ENCODE assay signal across 8 cellular contexts in genomic region chr16:89863741-89864391, GRCh38.
DNase-seq lines count a peak whose midpoint lies in the region; ATAC-seq and TF ChIP-seq lines count a peak whose summit lies in the region.

No MANE protein-coding gene starts in this region.

- H3K9me3 ChIP-seq in neutrophil = no peaks in the 10 kb centered on the region

- peaks cover 15 to 16% of the 10 kb centered on the region in 2 experiments for H3K4me1 ChIP-seq in neutrophil (ENCODE audit: control insufficient read depth in 1 of 2, insufficient read depth in 1 of 2, low read depth in 1 of 2, low read length in 1 of 2)

- TF ChIP-seq CTCF in GM10248 (IDR thresholded peaks at IDR 0.05; ENCODE audit: control extremely low read depth, extremely low read depth, low read depth, missing control alignments) (no peak), neutrophil (IDR thresholded peaks at IDR 0.05) (no peak)

- peaks cover 10% of the 10 kb centered on the region for H3K27me3 Mint-ChIP-seq in dendritic cell treated with granulocyte-macrophage colony-stimulating factor and Interleukin-4, amounts not matched to agents 40 ng/mL and 50 ng/mL, for 4 days

- intact Hi-C loops in dendritic cell treated with granulocyte-macrophage colony-stimulating factor and Interleukin-4, amounts not matched to agents 40 ng/mL and 50 ng/mL, for 4 days (cut with micrococcal nuclease) = loop anchor here (5.0 kb wide), 2 partner anchors 37 to 102 kb away; partner anchors contain the start of gene SPIRE2

- ATAC-seq in GM21717 (IDR thresholded peaks at IDR 0.05; ENCODE audit: unreplicated experiment) = peak; percentile 63
- no peak for ATAC-seq in HG02884 (IDR thresholded peaks at IDR 0.05; ENCODE audit: unreplicated experiment)
- ATAC-seq in HG03045 (IDR thresholded peaks at IDR 0.05; ENCODE audit: unreplicated experiment) = no peak

- H3K27me3 ChIP-seq in neutrophil = no peaks in the 10 kb centered on the region

- no peaks in the 10 kb centered on the region for H3K36me3 ChIP-seq in neutrophil

- CTCF ChIA-PET in GM10248 (lab: Yijun Ruan, JAX) = interaction anchor here (0.7 to 7.9 kb wide), 7 partner anchors 9 to 248 kb away, joined by 3 to 68 read pairs (median 8); partner anchors contain the start of genes SPATA2L and TCF25

- peaks cover 54% of the 10 kb centered on the region for H3K4me1 Mint-ChIP-seq in dendritic cell treated with granulocyte-macrophage colony-stimulating factor and Interleukin-4, amounts not matched to agents 40 ng/mL and 50 ng/mL, for 4 days (ENCODE audit: low read depth)

- peak overlapping the region; percentile 95 for H3K27ac Mint-ChIP-seq in dendritic cell treated with granulocyte-macrophage colony-stimulating factor and Interleukin-4, amounts not matched to agents 40 ng/mL and 50 ng/mL, for 4 days

- peak; percentile 74 for DNase-seq in GM10248 (ENCODE audit: extremely low spot score)
- peak; percentile 67 for DNase-seq in RPMI8226
- no peak for DNase-seq in NCI-H2107 treated with DMSO at 0.1 percent for 48 hours (lab: John Stamatoyannopoulos, UW; ENCODE audit: unreplicated experiment)

- H3K4me3 Mint-ChIP-seq in dendritic cell treated with granulocyte-macrophage colony-stimulating factor and Interleukin-4, amounts not matched to agents 40 ng/mL and 50 ng/mL, for 4 days = peak overlapping the region; percentile 67

- POLR2A ChIA-PET in GM10248 (lab: Yijun Ruan, JAX) = interaction anchor here (2.4 kb wide), 1 partner anchor 9 kb away, joined by 7 read pairs; the partner anchor contains the start of gene TCF25

- no peaks in the 10 kb centered on the region for H3K36me3 Mint-ChIP-seq in dendritic cell treated with granulocyte-macrophage colony-stimulating factor and Interleukin-4, amounts not matched to agents 40 ng/mL and 50 ng/mL, for 4 days (ENCODE audit: low read depth)

- peaks cover 7% of the 10 kb centered on the region for H3K9me3 Mint-ChIP-seq in dendritic cell treated with granulocyte-macrophage colony-stimulating factor and Interleukin-4, amounts not matched to agents 40 ng/mL and 50 ng/mL, for 4 days

- H3K4me3 ChIP-seq in neutrophil (ENCODE audit: low read depth in 1 of 2, low read length in 1 of 2) = no peak overlapping the region

- peak overlapping the region; percentile 33 for H3K27ac ChIP-seq in neutrophil
